21 cellular contexts compared by ENCODE assay signal in genomic region chr11:117949062-117949461, GRCh38. TPM values are rescaled to one million over a fixed set of nuclear protein-coding genes. Genes with fewer than 3 reads are reported as not detected.
A peak's percentile ranks its signal among the peaks of the same experiment; 100 is the strongest.
DNase-seq lines count a peak whose midpoint lies in the region; ATAC-seq and TF ChIP-seq lines count a peak whose summit lies in the region.
"Had no signal": no experiment of that assay in that cellular context is flagged by ENCODE, and none has a peak within 500 bp of the region (broad histone marks: within the 10 kb centered on the region; RNA-seq: fewer than 3 reads in every experiment).

No MANE protein-coding gene starts in this region.

- no peaks in the 10 kb centered on the region for H3K36me3 Mint-ChIP-seq in activated naive CD4-positive, alpha-beta T cell treated with anti-CD3 and anti-CD28 coated beads, Interleukin-2, amount 50 U/mL, for 24 hours
- no peaks in the 10 kb centered on the region for H3K36me3 Mint-ChIP-seq in T-cell
- peaks cover 7% of the 10 kb centered on the region for H3K36me3 Mint-ChIP-seq in central memory CD8-positive, alpha-beta T cell (ENCODE audit: insufficient read depth)
- no peaks in the 10 kb centered on the region for H3K36me3 Mint-ChIP-seq in stimulated activated naive B cell treated with anti-CD40 and anti-IgM and Interleukin-4, amounts not matched to agents 10 μg/mL and 1 μg/mL and 100 μg/mL, for 72 hours
- H3K36me3 Mint-ChIP-seq: brain had no signal

- H3K4me1 Mint-ChIP-seq in activated naive CD4-positive, alpha-beta T cell treated with anti-CD3 and anti-CD28 coated beads, Interleukin-2, amount 50 U/mL, for 24 hours: peaks cover 78% of the 10 kb centered on the region
- H3K4me1 Mint-ChIP-seq in T-cell: peaks cover 83 to 97% (median 84%) of the 10 kb centered on the region in 3 donors
- H3K4me1 Mint-ChIP-seq in central memory CD8-positive, alpha-beta T cell: peaks cover 82% of the 10 kb centered on the region
- peaks cover 64 to 99% of the 10 kb centered on the region in 2 donors for H3K4me1 Mint-ChIP-seq in stimulated activated naive B cell treated with anti-CD40 and anti-IgM and Interleukin-4, amounts not matched to agents 10 μg/mL and 1 μg/mL and 100 μg/mL, for 72 hours

- no peaks in the 10 kb centered on the region for H3K27me3 Mint-ChIP-seq in activated naive CD4-positive, alpha-beta T cell treated with anti-CD3 and anti-CD28 coated beads, Interleukin-2, amount 50 U/mL, for 24 hours
- H3K27me3 Mint-ChIP-seq in T-cell: no peaks in the 10 kb centered on the region
- no peaks in the 10 kb centered on the region for H3K27me3 Mint-ChIP-seq in central memory CD8-positive, alpha-beta T cell
- H3K27me3 Mint-ChIP-seq in stimulated activated naive B cell treated with anti-CD40 and anti-IgM and Interleukin-4, amounts not matched to agents 10 μg/mL and 1 μg/mL and 100 μg/mL, for 72 hours: no peaks in the 10 kb centered on the region

- H2AFZ ChIP-seq in hepatocyte: no peak overlapping the region

- 75% methylated on average over 6 of the region's 6 CpGs for WGBS in hepatocyte (ENCODE audit: low lambda C conversion rate, missing lambda C conversion rate)

- H3K36me3 ChIP-seq in mucosa of descending colon (ENCODE audit: low read depth) (no peaks in the 10 kb centered on the region), hepatocyte (replicated peaks; ENCODE audit: insufficient read depth, low read depth) (no peaks in the 10 kb centered on the region)
- H3K36me3 ChIP-seq: heart right ventricle, lower lobe of right lung, pancreas, sigmoid colon had no signal

- ATAC-seq in T-cell (replicated peaks in 1 of 4): no peak
- ATAC-seq in central memory CD8-positive, alpha-beta T cell (replicated peaks; ENCODE audit: extremely low read depth, poor library complexity, severe bottlenecking): no peak
- ATAC-seq in stimulated activated naive B cell treated with anti-CD40 and anti-IgM and Interleukin-4, amounts not matched to agents 10 μg/mL and 1 μg/mL and 100 μg/mL, for 72 hours (replicated peaks): no peak
- no peak for ATAC-seq in mucosa of descending colon
- ATAC-seq: heart right ventricle, lower lobe of right lung, pancreas had no signal

- H3K27ac ChIP-seq in hepatocyte: no peak overlapping the region
- H3K27ac ChIP-seq: lower lobe of right lung, pancreas, RWPE1, sigmoid colon had no signal

- H3K9me3 ChIP-seq in mucosa of descending colon (no peaks in the 10 kb centered on the region), hepatocyte (ENCODE audit: low read depth) (no peaks in the 10 kb centered on the region)
- H3K9me3 ChIP-seq: heart right ventricle, lower lobe of right lung, pancreas, sigmoid colon had no signal

- H3K9me2 ChIP-seq in hepatocyte (replicated peaks; ENCODE audit: insufficient read depth): no peaks in the 10 kb centered on the region

- H3K4me1 ChIP-seq in mucosa of descending colon (ENCODE audit: low read depth) (no peaks in the 10 kb centered on the region), hepatocyte (ENCODE audit: insufficient read depth) (no peaks in the 10 kb centered on the region)

- CTCF ChIA-PET in T-cell (lab: Charles Lee): interaction anchor here in 1 of 2 donors (1.0 to 8.2 kb wide), 3 partner anchors 50 to 134 kb away, joined by 3 to 138 read pairs (median 6); no protein-coding TSS in a partner anchor

- no peak for DNase-seq in activated naive CD4-positive, alpha-beta T cell treated with anti-CD3 and anti-CD28 coated beads, Interleukin-2, amount 50 U/mL, for 16 hours
- no peak for DNase-seq in T-cell
- no peak for DNase-seq in central memory CD8-positive, alpha-beta T cell (ENCODE audit: low spot score in 2 of 2)
- DNase-seq in stimulated activated naive B cell treated with anti-CD40 and anti-IgM and Interleukin-4, amounts not matched to agents 10 μg/mL and 1 μg/mL and 100 μg/mL, for 72 hours: no peak
- no peak for DNase-seq in mucosa of descending colon
- no peak for DNase-seq in NCI-H526 (lab: John Stamatoyannopoulos, UW)
- no peak for DNase-seq in hepatocyte (ENCODE audit: low spot score)
- DNase-seq: activated naive CD4-positive, alpha-beta T cell treated with Interleukin-2 at 50 U/mL for 16 hours; Calu3; heart right ventricle; lower lobe of right lung; NCI-H187 treated with DMSO at 0.1 percent for 48 hours; NCI-H345; pancreas; sigmoid colon; stimulated activated naive CD4-positive, alpha-beta T cell treated with Interleukin-2 at 50 U/mL for 16 hours; trophoblast cell had no signal

- no peak for TF ChIP-seq CTCF in mucosa of descending colon (IDR thresholded peaks at IDR 0.05)
- TF ChIP-seq CTCF in hepatocyte (IDR thresholded peaks at IDR 0.05; ENCODE audit: poor library complexity): no peak

- H3K4me3 ChIP-seq in mucosa of descending colon: no peak overlapping the region
- H3K4me3 ChIP-seq in hepatocyte: no peak overlapping the region
- H3K4me3 ChIP-seq: heart right ventricle, lower lobe of right lung, pancreas, sigmoid colon had no signal

- no peaks in the 10 kb centered on the region for H3K9me3 Mint-ChIP-seq in activated naive CD4-positive, alpha-beta T cell treated with anti-CD3 and anti-CD28 coated beads, Interleukin-2, amount 50 U/mL, for 24 hours
- H3K9me3 Mint-ChIP-seq in T-cell: no peaks in the 10 kb centered on the region
- no peaks in the 10 kb centered on the region for H3K9me3 Mint-ChIP-seq in central memory CD8-positive, alpha-beta T cell
- H3K9me3 Mint-ChIP-seq in stimulated activated naive B cell treated with anti-CD40 and anti-IgM and Interleukin-4, amounts not matched to agents 10 μg/mL and 1 μg/mL and 100 μg/mL, for 72 hours: no peaks in the 10 kb centered on the region

- no peak overlapping the region for H3K4me2 ChIP-seq in hepatocyte

- peak overlapping the region; percentile 1 for H3K4me3 Mint-ChIP-seq in activated naive CD4-positive, alpha-beta T cell treated with anti-CD3 and anti-CD28 coated beads, Interleukin-2, amount 50 U/mL, for 24 hours
- H3K4me3 Mint-ChIP-seq in T-cell: peak overlapping the region; percentile 4 to 77 (median 13)
- H3K4me3 Mint-ChIP-seq in central memory CD8-positive, alpha-beta T cell: peak overlapping the region; percentile 85
- peak overlapping the region; percentile 0 to 2 for H3K4me3 Mint-ChIP-seq in stimulated activated naive B cell treated with anti-CD40 and anti-IgM and Interleukin-4, amounts not matched to agents 10 μg/mL and 1 μg/mL and 100 μg/mL, for 72 hours
- H3K4me3 Mint-ChIP-seq: brain had no signal

- POLR2A ChIA-PET in T-cell (lab: Charles Lee): interaction anchor here in 1 of 2 donors (0.6 kb wide), 2 partner anchors 18 to 104 kb away, joined by 3 read pairs; no protein-coding TSS in a partner anchor

- intact Hi-C loops in mucosa of descending colon (cut with DNase I, micrococcal nuclease): loop anchor here in 1 of 2 donors (5.0 kb wide), 1 partner anchor 107 kb away; no protein-coding TSS in a partner anchor

- H3K79me2 ChIP-seq in hepatocyte: no peaks in the 10 kb centered on the region

- no peaks in the 10 kb centered on the region for H4K20me1 ChIP-seq in hepatocyte (ENCODE audit: insufficient read depth, poor library complexity, severe bottlenecking)

- no peaks in the 10 kb centered on the region for H3K27me3 ChIP-seq in hepatocyte
- H3K27me3 ChIP-seq: pancreas, sigmoid colon had no signal

- H3K27ac Mint-ChIP-seq in activated naive CD4-positive, alpha-beta T cell treated with anti-CD3 and anti-CD28 coated beads, Interleukin-2, amount 50 U/mL, for 24 hours: peak overlapping the region; percentile 27
- H3K27ac Mint-ChIP-seq in T-cell: peak overlapping the region; percentile 88 to 98
- H3K27ac Mint-ChIP-seq in central memory CD8-positive, alpha-beta T cell (ENCODE audit: low read depth): peak overlapping the region; percentile 88
- peak overlapping the region; percentile 2 for H3K27ac Mint-ChIP-seq in stimulated activated naive B cell treated with anti-CD40 and anti-IgM and Interleukin-4, amounts not matched to agents 10 μg/mL and 1 μg/mL and 100 μg/mL, for 72 hours

RNA-seq across cellular contexts. Expression of gene TMPRSS13, which starts 19.9 kb away (rescaled TPM):
- total RNA-seq in T-cell (1 to 10 TPM; 2.1 to 4.7 (median 3.7) TPM), mucosa of descending colon (1 to 10 TPM in 1 of 3 donors, under 1 TPM in 2; 0.32 to 1.9 (median 0.72) TPM), hepatocyte (1.0 and 1.3 TPM in 2 replicates)
- 1.1 and 1.9 TPM in 2 replicates for polyA plus RNA-seq in hepatocyte
- total RNA-seq: sigmoid colon had no signal

RNA-seq across cellular contexts. Expression of gene IL10RA, which starts 37.1 kb away (rescaled TPM):
- total RNA-seq in T-cell (100 to 1,000 TPM; 195 to 450 (median 375) TPM), mucosa of descending colon (10 to 100 TPM in 2 of 3 donors, 1 to 10 TPM in 1; 9.3 to 25.9 (median 12.5) TPM), hepatocyte (0.28 and 2.3 TPM in 2 replicates)
- 0.90 and 1.5 TPM in 2 replicates for polyA plus RNA-seq in hepatocyte
- total RNA-seq: endothelial cell of umbilical vein had no signal

Comparison
In these comparisons a context has a peak if more than half of its experiments do, and no peak if none do; other contexts are left out.
1. H3K27ac Mint-ChIP-seq: peak in every context shown above with its lines; median percentile 93 in T-cell; 88 in central memory CD8-positive, alpha-beta T cell; 27 in activated naive CD4-positive, alpha-beta T cell treated with anti-CD3 and anti-CD28 coated beads, Interleukin-2, amount 50 U/mL, for 24 hours; 2 in stimulated activated naive B cell treated with anti-CD40 and anti-IgM and Interleukin-4, amounts not matched to agents 10 μg/mL and 1 μg/mL and 100 μg/mL, for 72 hours.
2. H3K4me3 Mint-ChIP-seq: peak in every context shown above with its lines; median percentile 85 in central memory CD8-positive, alpha-beta T cell; 13 in T-cell; 1 in activated naive CD4-positive, alpha-beta T cell treated with anti-CD3 and anti-CD28 coated beads, Interleukin-2, amount 50 U/mL, for 24 hours; 1 in stimulated activated naive B cell treated with anti-CD40 and anti-IgM and Interleukin-4, amounts not matched to agents 10 μg/mL and 1 μg/mL and 100 μg/mL, for 72 hours.
3. RNA of gene IL10RA, which starts 37.1 kb away (total RNA-seq): 195 to 450 TPM in T-cell; 9.3 to 25.9 TPM in mucosa of descending colon and 0.28 to 2.3 TPM in hepatocyte; every median in the first group is over 4 times any median in the second.